ENCODE assay signal across 9 cellular contexts in the genomic region with DNA sequence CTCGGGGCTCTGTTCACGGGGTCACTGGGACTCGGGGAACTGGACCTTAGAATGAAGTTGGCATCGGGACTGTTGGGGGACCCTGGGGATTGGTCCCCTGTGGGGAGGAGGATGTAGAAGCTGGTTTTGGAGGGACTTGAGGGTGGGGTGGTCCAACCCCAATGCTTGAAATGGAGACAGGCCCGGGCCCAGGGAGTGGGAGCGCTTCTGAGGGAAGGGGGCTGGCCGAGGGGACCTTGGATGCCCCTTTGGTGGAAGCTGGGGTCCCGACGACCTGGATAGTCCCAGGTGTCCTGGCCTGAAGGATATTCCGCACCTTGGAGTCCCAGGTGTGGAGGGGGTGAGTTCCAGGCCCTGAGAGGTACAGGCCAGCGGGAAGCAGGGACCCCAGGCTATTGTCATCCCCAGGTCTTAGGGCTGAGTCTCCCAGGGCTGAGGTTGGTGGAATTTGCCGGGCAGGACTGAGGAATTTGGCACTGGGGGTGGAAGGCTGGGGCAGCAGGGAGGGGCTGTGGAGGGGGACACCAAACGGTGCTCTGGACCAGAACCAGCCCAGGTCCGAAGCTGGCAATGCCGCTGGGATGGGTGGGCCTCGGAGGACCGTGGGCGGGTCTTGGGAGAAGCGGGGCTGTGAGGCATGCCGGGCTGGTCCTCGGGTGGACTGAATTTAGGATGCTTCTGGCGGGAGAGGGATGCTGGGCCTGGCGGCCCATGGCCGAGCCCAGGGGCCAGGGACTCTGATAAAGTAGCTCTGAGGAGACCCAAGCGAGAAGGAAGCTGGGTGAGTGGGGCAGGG. TPM values are rescaled to one million over a fixed set of nuclear protein-coding genes. Genes with fewer than 3 reads are reported as not detected.
DNase-seq lines count a peak whose midpoint lies in the region; ATAC-seq, FAIRE-seq and TF ChIP-seq lines count a peak whose summit lies in the region.
"Had no signal": no experiment of that assay in that cellular context is flagged by ENCODE, and none has a peak within 500 bp of the region (broad histone marks: within the 10 kb centered on the region; RNA-seq: fewer than 3 reads in every experiment).

No MANE protein-coding gene starts in this region.

- peaks cover 34 to 42% (median 38%) of the 10 kb centered on the region in 11 experiments for H3K36me3 ChIP-seq in BLaER1 treated with 17β-estradiol and CSF1 and Interleukin-3, amounts not matched to agents 10 nM and 100 nM
- peaks cover 28% of the 10 kb centered on the region for H3K36me3 ChIP-seq in HUES64 (ENCODE audit: insufficient read depth, low read length)
- H3K36me3 ChIP-seq in mammary epithelial cell (ENCODE audit: insufficient read depth, low read length), result peaks cover 3% of the 10 kb centered on the region
- H3K36me3 ChIP-seq in mucosa of descending colon (ENCODE audit: low read depth), result peaks cover 6% of the 10 kb centered on the region

- peak overlapping the region; percentile 97 to 99 (median 98) for H3K4me2 ChIP-seq in BLaER1 treated with 17β-estradiol and CSF1 and Interleukin-3, amounts not matched to agents 10 nM and 100 nM
- H3K4me2 ChIP-seq in mammary epithelial cell (ENCODE audit: insufficient read depth, low read depth, low read length), result peak overlapping the region; percentile 100

- peak overlapping the region; percentile 59 to 96 (median 93) for H3K9ac ChIP-seq in BLaER1 treated with 17β-estradiol and CSF1 and Interleukin-3, amounts not matched to agents 10 nM and 100 nM
- peak overlapping the region; percentile 50 for H3K9ac ChIP-seq in HUES64 (ENCODE audit: low read depth, low read length)
- H3K9ac ChIP-seq in mammary epithelial cell (ENCODE audit: insufficient read depth, low read length), result no peak overlapping the region

- ATAC-seq in natural killer cell treated with Interleukin-12 subunit alpha and Interleukin-12 subunit beta and Interleukin-15 and Interleukin-18, amount 100 ng/mL, for 72 hours, result no peak
- no peak for ATAC-seq in mucosa of descending colon

- CTCF ChIA-PET in mammary epithelial cell (lab: Charles Lee; ENCODE audit: low non-redundant PET), result interaction anchor here (0.6 to 0.7 kb wide), 2 partner anchors 115 to 155 kb away, joined by 3 read pairs; no protein-coding TSS in a partner anchor

- no peaks in the 10 kb centered on the region for H3K27me3 ChIP-seq in BLaER1 treated with 17β-estradiol and CSF1 and Interleukin-3, amounts not matched to agents 10 nM and 100 nM
- H3K27me3 ChIP-seq in HUES64 (ENCODE audit: insufficient read depth, low read length) (no peaks in the 10 kb centered on the region), mammary epithelial cell (ENCODE audit: insufficient read depth, low read length) (no peaks in the 10 kb centered on the region)

- H3K36me3 Mint-ChIP-seq in natural killer cell treated with Interleukin-12 subunit alpha and Interleukin-12 subunit beta and Interleukin-15 and Interleukin-18, amount 100 ng/mL, for 72 hours, result no peaks in the 10 kb centered on the region

- peak overlapping the region; percentile 10 to 85 for H3K27ac Mint-ChIP-seq in natural killer cell treated with Interleukin-12 subunit alpha and Interleukin-12 subunit beta and Interleukin-15 and Interleukin-18, amount 100 ng/mL, for 72 hours

- H3K27ac ChIP-seq in BLaER1 treated with 17β-estradiol and CSF1 and Interleukin-3, amounts not matched to agents 10 nM and 100 nM, result peak overlapping the region in 9 of 11 experiments; percentile 31 to 61 (median 46); a peak in 16 of 22 replicates
- H3K27ac ChIP-seq in HUES64 (ENCODE audit: low read depth, low read length), result peak overlapping the region; percentile 64
- H3K27ac ChIP-seq in mammary epithelial cell (ENCODE audit: insufficient read depth, low read depth, low read length), result no peak overlapping the region

- TF ChIP-seq CTCF in mammary epithelial cell (conservative IDR thresholded peaks at IDR 0.05 in 1 of 2, IDR thresholded peaks at IDR 0.05 in 1 of 2; ENCODE audit: extremely low read depth in 1 of 2, insufficient read depth in 1 of 2, low read depth in 1 of 2, low read length in 2 of 2) (no peak), mucosa of descending colon (IDR thresholded peaks at IDR 0.05) (no peak)

- peaks cover 33% of the 10 kb centered on the region for H3K79me2 ChIP-seq in mammary epithelial cell (ENCODE audit: insufficient read depth, low read length)

- dilution Hi-C loops in mammary epithelial cell (cut with HindIII; ENCODE audit: low sequenced_read_pairs), result no loop called here

- H3K9me3 ChIP-seq in BLaER1 treated with 17β-estradiol and CSF1 and Interleukin-3, amounts not matched to agents 10 nM and 100 nM (replicated peaks in 1 of 11), result no peaks in the 10 kb centered on the region
- no peaks in the 10 kb centered on the region for H3K9me3 ChIP-seq in HUES64 (ENCODE audit: insufficient read depth, low read depth, low read length)
- H3K9me3 ChIP-seq in mammary epithelial cell (replicated peaks; ENCODE audit: insufficient read depth, low read length), result no peaks in the 10 kb centered on the region
- no peaks in the 10 kb centered on the region for H3K9me3 ChIP-seq in mucosa of descending colon

- in situ Hi-C loops in mammary epithelial cell (cut with MboI; ENCODE audit: low sequenced_read_pairs in 2 of 2), result no loop called here

- H3K9me3 Mint-ChIP-seq in natural killer cell treated with Interleukin-12 subunit alpha and Interleukin-12 subunit beta and Interleukin-15 and Interleukin-18, amount 100 ng/mL, for 72 hours, result no peaks in the 10 kb centered on the region

- peaks cover 24 to 38% (median 35%) of the 10 kb centered on the region in 10 experiments for H3K4me1 ChIP-seq in BLaER1 treated with 17β-estradiol and CSF1 and Interleukin-3, amounts not matched to agents 10 nM and 100 nM
- H3K4me1 ChIP-seq in HUES64 (ENCODE audit: insufficient read depth, low read length) (peaks cover 3% of the 10 kb centered on the region; the same call in 1 of the 2 replicates), mammary epithelial cell (ENCODE audit: insufficient read depth, low read length) (peaks cover 14% of the 10 kb centered on the region), mucosa of descending colon (ENCODE audit: low read depth) (peaks cover 12% of the 10 kb centered on the region)

- peak overlapping the region; percentile 28 to 98 (median 95) for H3K4me3 ChIP-seq in BLaER1 treated with 17β-estradiol and CSF1 and Interleukin-3, amounts not matched to agents 10 nM and 100 nM
- peak overlapping the region; percentile 54 for H3K4me3 ChIP-seq in HUES64 (ENCODE audit: low read length)
- H3K4me3 ChIP-seq in mammary epithelial cell (replicated peaks in 1 of 3; ENCODE audit: insufficient read depth in 1 of 3, low read depth in 2 of 3, low read length in 3 of 3), result peak overlapping the region; percentile 32 to 73 (median 40)
- no peak overlapping the region for H3K4me3 ChIP-seq in mucosa of descending colon

- FAIRE-seq in frontal cortex (lab: Jason Lieb, UNC), result no peak

- intact Hi-C loops in mammary epithelial cell (cut with micrococcal nuclease), result loop anchor here (1.0 to 5.0 kb wide), 2 partner anchors 51 to 97 kb away; no protein-coding TSS in a partner anchor
- intact Hi-C loops in mucosa of descending colon (cut with DNase I, micrococcal nuclease), result no loop called here

- no TSS peak for BruUV-seq in mammary epithelial cell (replicated peaks; lab: Mats Ljungman, UMichigan)

- peaks cover 6 to 23% of the 10 kb centered on the region in 2 donors for H3K4me1 Mint-ChIP-seq in natural killer cell treated with Interleukin-12 subunit alpha and Interleukin-12 subunit beta and Interleukin-15 and Interleukin-18, amount 100 ng/mL, for 72 hours (ENCODE audit: low read depth in 2 of 2)

- H3K27me3 Mint-ChIP-seq in natural killer cell treated with Interleukin-12 subunit alpha and Interleukin-12 subunit beta and Interleukin-15 and Interleukin-18, amount 100 ng/mL, for 72 hours, result no peaks in the 10 kb centered on the region

- DNase-seq in mammary epithelial cell (no peak), frontal cortex (ENCODE audit: low spot score in 2 of 2) (no peak), LoVo (ENCODE audit: low spot score) (no peak), mucosa of descending colon (no peak), midbrain (lab: John Stamatoyannopoulos, UW) (no peak)
- DNase-seq in natural killer cell treated with Interleukin-12 subunit alpha and Interleukin-12 subunit beta and Interleukin-15 and Interleukin-18, amount 100 ng/mL, for 72 hours (ENCODE audit: low spot score), result no peak
- DNase-seq: MM.1S had no signal

- peak overlapping the region; percentile 76 for H3K4me3 Mint-ChIP-seq in natural killer cell treated with Interleukin-12 subunit alpha and Interleukin-12 subunit beta and Interleukin-15 and Interleukin-18, amount 100 ng/mL, for 72 hours

- H2AFZ ChIP-seq in mammary epithelial cell (ENCODE audit: low read depth, low read length), result peak overlapping the region; percentile 73

- H4K20me1 ChIP-seq in BLaER1 treated with 17β-estradiol and CSF1 and Interleukin-3, amounts not matched to agents 10 nM and 100 nM, result peaks cover 0 to 30% (median 16%) of the 10 kb centered on the region in 11 experiments; a peak in 11 of 22 replicates
- no peaks in the 10 kb centered on the region for H4K20me1 ChIP-seq in mammary epithelial cell (ENCODE audit: insufficient read depth, low read length)

- WGBS in HUES64, result 20% methylated on average over 25 of the region's 25 CpGs
- WGBS in mammary epithelial cell (ENCODE audit: low coverage, missing lambda C conversion rate), result 0% methylated on average over 3 of the region's 25 CpGs

RNA-seq across cellular contexts. Expression of gene HDGFL2, which starts 1.8 kb away (rescaled TPM):
- 67.9 TPM for polyA plus RNA-seq in HUES64 (2013, experiment 1 of 2)
- 73.3 TPM for polyA plus RNA-seq in HUES64 (2013, experiment 2 of 2)
- total RNA-seq in mammary epithelial cell (10 to 100 TPM; 38.5 to 50.9 TPM), frontal cortex (44.8 TPM), mucosa of descending colon (10 to 100 TPM; 35.6 to 49.2 (median 39.0) TPM)
- 30.0 TPM for polyA plus RNA-seq in mammary epithelial cell
- polyA minus RNA-seq in mammary epithelial cell, result 13.4 TPM
- 10 to 100 TPM; 43.3 to 47.6 TPM for total RNA-seq in natural killer cell treated with Interleukin-12 subunit alpha and Interleukin-12 subunit beta and Interleukin-15 and Interleukin-18, amount 100 ng/mL, for 72 hours

RNA-seq across cellular contexts. Expression of gene UBXN6, which starts 16.3 kb away (rescaled TPM):
- 27.8 TPM for polyA plus RNA-seq in HUES64 (2013, experiment 1 of 2)
- 24.9 TPM for polyA plus RNA-seq in HUES64 (2013, experiment 2 of 2)
- total RNA-seq in mammary epithelial cell (10 to 100 TPM; 81.0 to 87.7 TPM), frontal cortex (91.3 TPM), mucosa of descending colon (100 to 1,000 TPM in 1 of 3 donors, 10 to 100 TPM in 2; 79.1 to 104 (median 96.3) TPM)
- polyA plus RNA-seq in mammary epithelial cell, result 56.4 TPM
- polyA minus RNA-seq in mammary epithelial cell, result 11.1 TPM
- 10 to 100 TPM; 56.9 to 63.9 TPM for total RNA-seq in natural killer cell treated with Interleukin-12 subunit alpha and Interleukin-12 subunit beta and Interleukin-15 and Interleukin-18, amount 100 ng/mL, for 72 hours

RNA-seq across cellular contexts. Expression of gene PLIN4, which starts 44.4 kb away (rescaled TPM):
- polyA plus RNA-seq in HUES64 (2013, experiment 1 of 2), result 0.05 TPM
- polyA plus RNA-seq in HUES64 (2013, experiment 2 of 2), result 0.06 TPM
- total RNA-seq in mammary epithelial cell, result 10 to 100 TPM in 1 of 2 donors, 1 to 10 TPM in 1; 9.3 to 38.2 TPM
- polyA plus RNA-seq in mammary epithelial cell, result 2.7 TPM
- 7.6 TPM for polyA minus RNA-seq in mammary epithelial cell
- total RNA-seq in natural killer cell treated with Interleukin-12 subunit alpha and Interleukin-12 subunit beta and Interleukin-15 and Interleukin-18, amount 100 ng/mL, for 72 hours, result not detected
- total RNA-seq in frontal cortex, result under 0.01 TPM
- 10 to 100 TPM in 1 of 3 donors, 1 to 10 TPM in 2; 2.8 to 90.0 (median 3.4) TPM for total RNA-seq in mucosa of descending colon
